In genomic region chr10:63749915-63750314, GRCh38 we compare ENCODE assay signal across 5 cellular contexts.
"Had no signal": no experiment of that assay in that cellular context is flagged by ENCODE, and none has a peak within 500 bp of the region (broad histone marks: within the 10 kb centered on the region; RNA-seq: fewer than 3 reads in every experiment).

No MANE protein-coding gene starts in this region.

- H3K9ac ChIP-seq: GM23248, KMS-11 had no signal

- H3K4me3 ChIP-seq: GM23248 had no signal

- H3K4me3 Mint-ChIP-seq: H9 had no signal

- DNase-seq: GM23248, H9, HCEC 1CT, IMR-90 had no signal

- H3K27ac Mint-ChIP-seq: H9 had no signal

- H2AFZ ChIP-seq: GM23248 had no signal

- H3K4me2 ChIP-seq: KMS-11 had no signal

- H3K27ac ChIP-seq: GM23248, KMS-11 had no signal
